ENCODE assay signal across 25 cellular contexts in genomic region chr6:1230689-1231605, GRCh38.
DNase-seq lines count a peak whose midpoint lies in the region; ATAC-seq, FAIRE-seq and TF ChIP-seq lines count a peak whose summit lies in the region.
"Had no signal": no experiment of that assay in that cellular context is flagged by ENCODE, and none has a peak within 500 bp of the region (broad histone marks: within the 10 kb centered on the region; RNA-seq: fewer than 3 reads in every experiment).

No MANE protein-coding gene starts in this region.

- H3K9me3 ChIP-seq in mammary epithelial cell (replicated peaks; ENCODE audit: insufficient read depth, low read length) = no peaks in the 10 kb centered on the region
- no peaks in the 10 kb centered on the region for H3K9me3 ChIP-seq in endodermal cell (ENCODE audit: control insufficient read depth, low read length)
- no peaks in the 10 kb centered on the region for H3K9me3 ChIP-seq in HepG2 (ENCODE audit: low read length)
- H3K9me3 ChIP-seq: SJCRH30 had no signal

- 70% methylated on average over 8 of the region's 8 CpGs for WGBS in mammary epithelial cell (ENCODE audit: low coverage, missing lambda C conversion rate)
- WGBS in endodermal cell (ENCODE audit: insufficient coverage in 1 of 2, insufficient read length in 1 of 2), 2 experiments = 79 to 82% methylated on average over 8 of the region's 8 CpGs
- WGBS in HepG2 (ENCODE audit: low lambda C conversion rate) = 18% methylated on average over 8 of the region's 8 CpGs

- ATAC-seq in HepG2 (peak; percentile 51), HG03095 (IDR thresholded peaks at IDR 0.05; ENCODE audit: unreplicated experiment) (no peak)
- ATAC-seq: CD8-positive, alpha-beta T cell; Right ventricle myocardium inferior had no signal

- no peaks in the 10 kb centered on the region for H3K27me3 Mint-ChIP-seq in MCF 10A (ENCODE audit: insufficient read depth, unreplicated experiment)
- H3K27me3 Mint-ChIP-seq in endodermal cell (ENCODE audit: insufficient read depth) = peaks cover 36% of the 10 kb centered on the region
- peaks cover 8% of the 10 kb centered on the region for H3K27me3 Mint-ChIP-seq in activated naive CD4-positive, alpha-beta T cell treated with anti-CD3 and anti-CD28 coated beads, Interleukin-2, amount 10 ng/mL, durations not matched to agents 7 days and 5 days
- H3K27me3 Mint-ChIP-seq in nephron progenitor cell (ENCODE audit: low read depth, poor library complexity) = peaks cover 19% of the 10 kb centered on the region

- H3K4me3 ChIP-seq in mammary epithelial cell (replicated peaks in 1 of 3; ENCODE audit: insufficient read depth in 1 of 3, low read depth in 2 of 3, low read length in 3 of 3) (no peak overlapping the region), endodermal cell (ENCODE audit: low read length) (peak overlapping the region; percentile 20), HepG2 (replicated peaks in 1 of 3; ENCODE audit: insufficient read depth in 1 of 3, low read depth in 2 of 3, low read length in 3 of 3) (peak overlapping the region in 2 of 3 experiments; percentile 10 to 56; a peak in 3 of 6 replicates)
- H3K4me3 ChIP-seq: PC-9, SJCRH30 had no signal

- peak; percentile 57 to 92; a peak in 3 of 4 replicates for TF ChIP-seq EP300 in HepG2 (IDR thresholded peaks at IDR 0.05; ENCODE audit: low read depth in 2 of 2, low read length in 2 of 2)
- TF ChIP-seq EP300 in HepG2 (CRISPR knock-in tag; IDR thresholded peaks at IDR 0.05; ENCODE audit: borderline replicate concordance) = no peak; the same call in 1 of the 2 replicates

- H3K4me1 Mint-ChIP-seq in MCF 10A (ENCODE audit: insufficient read depth, unreplicated experiment) (peaks cover 19% of the 10 kb centered on the region), endodermal cell (peaks cover 59% of the 10 kb centered on the region), nephron progenitor cell (peaks cover 7% of the 10 kb centered on the region)
- no peaks in the 10 kb centered on the region for H3K4me1 Mint-ChIP-seq in activated naive CD4-positive, alpha-beta T cell treated with anti-CD3 and anti-CD28 coated beads, Interleukin-2, amount 10 ng/mL, durations not matched to agents 7 days and 5 days
- H3K4me1 Mint-ChIP-seq: B cell had no signal

- dilution Hi-C loops in mammary epithelial cell (cut with HindIII; ENCODE audit: low sequenced_read_pairs) = no loop called here

- no peak overlapping the region for H3K4me2 ChIP-seq in mammary epithelial cell (ENCODE audit: insufficient read depth, low read depth, low read length)
- peak overlapping the region; percentile 94 for H3K4me2 ChIP-seq in HepG2 (ENCODE audit: low read depth, low read length)
- H3K4me2 ChIP-seq: PC-9 had no signal

- BruUV-seq in MCF 10A (replicated peaks; lab: Mats Ljungman, UMichigan) = no TSS peak
- BruUV-seq in mammary epithelial cell (replicated peaks; lab: Mats Ljungman, UMichigan) = no TSS peak
- BruUV-seq in HepG2 (replicated peaks; lab: Mats Ljungman, UMichigan) = no TSS peak

- H3K36me3 ChIP-seq in mammary epithelial cell (ENCODE audit: insufficient read depth, low read length) (no peaks in the 10 kb centered on the region), endodermal cell (ENCODE audit: control insufficient read depth, insufficient read depth, low read length) (no peaks in the 10 kb centered on the region), HepG2 (replicated peaks in 1 of 2; ENCODE audit: control insufficient read depth in 1 of 2, insufficient read depth in 2 of 2, low read length in 2 of 2) (peaks cover 0 to 2% of the 10 kb centered on the region in 2 experiments; a peak in 1 of 5 replicates)
- H3K36me3 ChIP-seq: SJCRH30 had no signal

- POLR2A ChIA-PET in MCF 10A (lab: Yijun Ruan, JAX) = interaction anchor here (1.2 kb wide), 1 partner anchor 36 kb away, joined by 3 read pairs; no protein-coding TSS in a partner anchor
- POLR2A ChIA-PET in HepG2 (lab: Yijun Ruan, JAX) = interaction anchor here (0.7 to 10.5 kb wide), 20 partner anchors 10 to 395 kb away, joined by 3 to 431 read pairs (median 4); partner anchors contain the start of gene FOXQ1

- H3K4me3 Mint-ChIP-seq in MCF 10A (ENCODE audit: unreplicated experiment) (no peak overlapping the region), endodermal cell (no peak overlapping the region), nephron progenitor cell (no peak overlapping the region)
- no peak overlapping the region for H3K4me3 Mint-ChIP-seq in activated naive CD4-positive, alpha-beta T cell treated with anti-CD3 and anti-CD28 coated beads, Interleukin-2, amount 10 ng/mL, durations not matched to agents 7 days and 5 days
- H3K4me3 Mint-ChIP-seq: B cell; CD8-positive, alpha-beta T cell had no signal

- H3K4me1 ChIP-seq in mammary epithelial cell (ENCODE audit: insufficient read depth, low read length) = no peaks in the 10 kb centered on the region
- peaks cover 32% of the 10 kb centered on the region for H3K4me1 ChIP-seq in endodermal cell (ENCODE audit: control insufficient read depth, insufficient read depth, low read length)
- peaks cover 70% of the 10 kb centered on the region for H3K4me1 ChIP-seq in HepG2 (ENCODE audit: insufficient read depth, low read length)
- H3K4me1 ChIP-seq: SJCRH30 had no signal

- no peaks in the 10 kb centered on the region for H3K27me3 ChIP-seq in mammary epithelial cell (ENCODE audit: insufficient read depth, low read length)
- H3K27me3 ChIP-seq in endodermal cell (ENCODE audit: control insufficient read depth, insufficient read depth, low read length, poor library complexity, severe bottlenecking) = peaks cover 11% of the 10 kb centered on the region
- H3K27me3 ChIP-seq in HepG2 (ENCODE audit: control insufficient read depth in 1 of 2, insufficient read depth in 2 of 2, low read length in 2 of 2) = no peaks in the 10 kb centered on the region; a peak in 1 of 5 replicates
- H3K27me3 ChIP-seq: SJCRH30 had no signal

- intact Hi-C loops in MCF 10A (cut with micrococcal nuclease) (no loop called here), mammary epithelial cell (cut with micrococcal nuclease) (no loop called here), HepG2 (cut with micrococcal nuclease; ENCODE audit: unreplicated experiment) (loop anchor here (1.0 kb wide), 1 partner anchor 79 kb away; no protein-coding TSS in a partner anchor)

- H3K79me2 ChIP-seq in mammary epithelial cell (ENCODE audit: insufficient read depth, low read length) (no peaks in the 10 kb centered on the region), HepG2 (ENCODE audit: insufficient read depth, low read length) (peaks cover 21% of the 10 kb centered on the region)

- H2AFZ ChIP-seq in mammary epithelial cell (ENCODE audit: low read depth, low read length) = no peak overlapping the region
- no peak overlapping the region for H2AFZ ChIP-seq in HepG2 (ENCODE audit: low read length)
- H2AFZ ChIP-seq: PC-9 had no signal

- DNase-seq in MCF 10A (ENCODE audit: unreplicated experiment) (peak; percentile 34), mammary epithelial cell (no peak), endodermal cell (peak; percentile 44), HepG2 (ENCODE audit: low spot score) (peak; percentile 86), nephron progenitor cell (no peak)
- no peak for DNase-seq in activated naive CD4-positive, alpha-beta T cell treated with anti-CD3 and anti-CD28 coated beads, Interleukin-2, amount 10 ng/mL, durations not matched to agents 7 days and 5 days
- no peak for DNase-seq in activated CD4-positive, alpha-beta T cell treated with anti-CD3 and anti-CD28 coated beads, Interleukin-2, amount 50 U/mL, for 1 hour
- DNase-seq: CD8-positive, alpha-beta T cell; DMS79 treated with DMSO at 0.1 percent for 48 hours; H7; Karpas-422; NCI-H1092 treated with DMSO at 0.1 percent for 48 hours; NCI-H1436 treated with DMSO at 0.1 percent for 48 hours; NCI-H187 treated with DMSO at 0.1 percent for 48 hours; NCI-H2107; NCI-H446; NCI-H526; PC-9; SJCRH30 had no signal

- H3K36me3 Mint-ChIP-seq in MCF 10A (ENCODE audit: insufficient read depth, unreplicated experiment) (peaks cover 9% of the 10 kb centered on the region), endodermal cell (ENCODE audit: low read depth) (no peaks in the 10 kb centered on the region), nephron progenitor cell (ENCODE audit: low read depth) (no peaks in the 10 kb centered on the region)
- no peaks in the 10 kb centered on the region for H3K36me3 Mint-ChIP-seq in activated naive CD4-positive, alpha-beta T cell treated with anti-CD3 and anti-CD28 coated beads, Interleukin-2, amount 10 ng/mL, durations not matched to agents 7 days and 5 days
- H3K36me3 Mint-ChIP-seq: CD8-positive, alpha-beta T cell had no signal

- CTCF ChIA-PET in MCF 10A (lab: Yijun Ruan, JAX) = no interaction called here
- CTCF ChIA-PET in mammary epithelial cell (lab: Charles Lee; ENCODE audit: low non-redundant PET) = no interaction called here
- CTCF ChIA-PET in HepG2 (lab: Yijun Ruan, JAX; ENCODE audit: low intra/inter-chr PET ratio, low total read pairs) = no interaction called here
- CTCF ChIA-PET in activated naive CD4-positive, alpha-beta T cell treated with anti-CD3 and anti-CD28 coated beads, Interleukin-2, amount 10 ng/mL, durations not matched to agents 7 days and 5 days (lab: Charles Lee) = no interaction called here

- TF ChIP-seq POLR2A in HepG2 (IDR thresholded peaks at IDR 0.05; ENCODE audit: insufficient read depth in 1 of 2, low read depth in 2 of 2, low read length in 2 of 2) = peak in 1 of 2 experiments; percentile 65; a peak in 2 of 4 replicates

- no peak overlapping the region for H3K27ac ChIP-seq in mammary epithelial cell (ENCODE audit: insufficient read depth, low read depth, low read length)
- H3K27ac ChIP-seq in endodermal cell (ENCODE audit: low read depth, low read length) = no peak overlapping the region
- H3K27ac ChIP-seq in HepG2 (ENCODE audit: extremely low read length, insufficient read depth, low read length) = peak overlapping the region; percentile 96
- H3K27ac ChIP-seq: 22Rv1, C4-2B, PC-9, SJCRH30 had no signal

- TF ChIP-seq CTCF in MCF 10A (IDR thresholded peaks at IDR 0.05; ENCODE audit: unreplicated experiment) (no peak), mammary epithelial cell (conservative IDR thresholded peaks at IDR 0.05 in 1 of 2, IDR thresholded peaks at IDR 0.05 in 1 of 2; ENCODE audit: extremely low read depth in 1 of 2, insufficient read depth in 1 of 2, low read depth in 1 of 2, low read length in 2 of 2) (no peak), endodermal cell (conservative IDR thresholded peaks at IDR 0.05) (no peak), HepG2 (CRISPR knock-in tag; IDR thresholded peaks at IDR 0.05) (no peak), nephron progenitor cell (IDR thresholded peaks at IDR 0.05) (no peak)

- in situ Hi-C loops in mammary epithelial cell (cut with MboI; ENCODE audit: low sequenced_read_pairs in 2 of 2) = no loop called here
- in situ Hi-C loops in HepG2 (cut with HindIII; ENCODE audit: extremely low pct_ligation_motif_present, low pct_unique_long_range_greater_than_20kb) = no loop called here

- peak; percentile 90 for FAIRE-seq in HepG2 (lab: Jason Lieb, UNC)
- FAIRE-seq: HTR-8/SVneo had no signal

- no peak overlapping the region for H3K9ac ChIP-seq in mammary epithelial cell (ENCODE audit: insufficient read depth, low read length)
- H3K9ac ChIP-seq in endodermal cell (ENCODE audit: extremely low read depth, low read length, poor library complexity, severe bottlenecking) = no peak overlapping the region
- H3K9ac ChIP-seq in HepG2 (ENCODE audit: insufficient read depth, low read depth, low read length) = peak overlapping the region; percentile 66

- H3K9me3 Mint-ChIP-seq in MCF 10A (ENCODE audit: unreplicated experiment) (no peaks in the 10 kb centered on the region), endodermal cell (no peaks in the 10 kb centered on the region), nephron progenitor cell (no peaks in the 10 kb centered on the region)
- no peaks in the 10 kb centered on the region for H3K9me3 Mint-ChIP-seq in activated naive CD4-positive, alpha-beta T cell treated with anti-CD3 and anti-CD28 coated beads, Interleukin-2, amount 10 ng/mL, durations not matched to agents 7 days and 5 days
- H3K9me3 Mint-ChIP-seq: CD8-positive, alpha-beta T cell had no signal

- TF ChIP-seq RAD21 in HepG2 (CRISPR knock-in tag; IDR thresholded peaks at IDR 0.05) = peak; percentile 20; the same call in 1 of the 2 replicates

- H4K20me1 ChIP-seq in mammary epithelial cell (ENCODE audit: insufficient read depth, low read length) = no peaks in the 10 kb centered on the region
- H4K20me1 ChIP-seq in HepG2 (ENCODE audit: insufficient read depth, low read length) = no peaks in the 10 kb centered on the region

- H3K27ac Mint-ChIP-seq in MCF 10A (ENCODE audit: low read depth, unreplicated experiment) (no peak overlapping the region), endodermal cell (no peak overlapping the region), nephron progenitor cell (no peak overlapping the region)
- H3K27ac Mint-ChIP-seq in activated naive CD4-positive, alpha-beta T cell treated with anti-CD3 and anti-CD28 coated beads, Interleukin-2, amount 10 ng/mL, durations not matched to agents 7 days and 5 days = no peak overlapping the region
- H3K27ac Mint-ChIP-seq: B cell; CD8-positive, alpha-beta T cell had no signal

Comparison
In these comparisons a context has a peak if more than half of its experiments do, and no peak if none do; other contexts are left out.
1. DNase-seq: peak in MCF 10A (single experiment), endodermal cell (single experiment) and HepG2 (single experiment); none in mammary epithelial cell (single experiment), activated naive CD4-positive, alpha-beta T cell treated with anti-CD3 and anti-CD28 coated beads, Interleukin-2, amount 10 ng/mL, durations not matched to agents 7 days and 5 days (single experiment), activated CD4-positive, alpha-beta T cell treated with anti-CD3 and anti-CD28 coated beads, Interleukin-2, amount 50 U/mL, for 1 hour (single experiment) and nephron progenitor cell (single experiment).
2. H3K4me3 ChIP-seq: peak in endodermal cell (single experiment) and HepG2 (2 of 3); none in mammary epithelial cell (0 of 3).